19 cellular contexts compared by ENCODE assay signal in genomic region chr1:238336531-238336930, GRCh38.
"Had no signal": no experiment of that assay in that cellular context is flagged by ENCODE, and none has a peak within 500 bp of the region (broad histone marks: within the 10 kb centered on the region; RNA-seq: fewer than 3 reads in every experiment).

No MANE protein-coding gene starts in this region.

- H3K27ac Mint-ChIP-seq: activated B cell treated with CpG ODN at 0.5 μM for 24 hours; activated naive CD8-positive, alpha-beta T cell; natural killer cell treated with Interleukin-12 subunit alpha and Interleukin-12 subunit beta and Interleukin-15 and Interleukin-18, amount 100 ng/mL, for 72 hours; progenitor cell of endocrine pancreas had no signal

- H3K4me1 Mint-ChIP-seq: activated B cell treated with CpG ODN at 0.5 μM for 24 hours had no signal

- H3K4me3 ChIP-seq: esophagus muscularis mucosa, hepatocyte, tibial nerve had no signal

- H3K27ac ChIP-seq: esophagus muscularis mucosa, hepatocyte, tibial nerve had no signal

- DNase-seq: activated B cell treated with CpG ODN at 0.5 μM for 24 hours; activated CD4-positive, alpha-beta T cell treated with anti-CD3 and anti-CD28 coated beads for 48 hours; activated gamma-delta T cell treated with Interleukin-2 at 50 U/mL for 16 hours; amniotic stem cell; caudate nucleus; kidney; left ventricle myocardium superior; mesenchymal stem cell; right cardiac atrium; small intestine; stimulated activated CD4-positive, alpha-beta T cell treated with anti-CD3 and anti-CD28 coated beads, Interleukin-4, amount 100 ng/mL, for 24 hours; stimulated activated naive CD4-positive, alpha-beta T cell; substantia nigra had no signal

- H3K4me3 Mint-ChIP-seq: activated B cell treated with CpG ODN at 0.5 μM for 24 hours; activated naive CD8-positive, alpha-beta T cell; natural killer cell treated with Interleukin-12 subunit alpha and Interleukin-12 subunit beta and Interleukin-15 and Interleukin-18, amount 100 ng/mL, for 72 hours had no signal

- H3K4me1 ChIP-seq: esophagus muscularis mucosa, tibial nerve had no signal

- H3K36me3 Mint-ChIP-seq: activated naive CD8-positive, alpha-beta T cell had no signal

- ATAC-seq: left ventricle myocardium superior; natural killer cell treated with Interleukin-12 subunit alpha and Interleukin-12 subunit beta and Interleukin-15 and Interleukin-18, amount 100 ng/mL, for 72 hours; right cardiac atrium had no signal

- H3K27me3 Mint-ChIP-seq: activated B cell treated with CpG ODN at 0.5 μM for 24 hours; activated naive CD8-positive, alpha-beta T cell; natural killer cell treated with Interleukin-12 subunit alpha and Interleukin-12 subunit beta and Interleukin-15 and Interleukin-18, amount 100 ng/mL, for 72 hours; progenitor cell of endocrine pancreas had no signal

- H3K36me3 ChIP-seq: esophagus muscularis mucosa, tibial nerve had no signal

- H3K27me3 ChIP-seq: esophagus muscularis mucosa, hepatocyte, tibial nerve had no signal
